1 cellular context compared by ENCODE assay signal in the genomic region with DNA sequence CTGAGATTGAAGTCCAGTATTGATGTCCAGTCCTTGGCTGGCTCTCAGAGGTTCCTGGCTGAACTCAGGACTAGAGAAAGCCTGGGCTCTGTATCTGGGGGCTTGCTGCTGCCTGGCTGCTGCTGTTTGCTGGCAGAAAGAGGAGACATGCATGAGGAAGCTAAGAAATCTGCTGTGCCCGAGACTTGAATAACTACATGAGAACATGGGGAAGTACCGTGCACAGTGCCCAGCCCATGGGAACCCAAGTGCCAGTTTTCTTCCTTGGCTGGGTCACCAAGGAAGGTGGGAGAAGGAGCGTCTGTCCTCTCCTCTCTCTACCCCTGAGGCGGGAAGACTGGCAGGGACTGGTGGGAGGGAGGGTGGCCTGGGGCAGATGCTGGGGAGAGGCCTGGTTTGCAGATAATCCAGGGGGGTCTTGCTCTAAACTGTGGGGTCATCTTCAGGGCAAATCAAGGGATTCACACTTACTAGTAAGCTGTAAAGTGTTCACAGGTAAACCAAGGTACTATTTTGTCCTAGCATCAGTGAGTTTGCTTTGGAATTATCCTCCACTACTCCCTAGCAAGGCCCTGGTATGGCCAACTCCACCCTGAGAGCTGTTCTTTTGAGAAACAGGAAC.
TF ChIP-seq lines count a peak whose summit lies in the region.

No MANE protein-coding gene starts in this region.

TF ChIP-seq in GM12878, 131 proteins besides CTCF, POLR2A, EP300 and RAD21:
- TF ChIP-seq IKZF2 (IDR thresholded peaks at IDR 0.05): 0 out of 4 replicates have a peak, but pooled peaks of 1 of the 2 experiments have one; percentile 10
- TF ChIP-seq NRF1 (conservative IDR thresholded peaks at IDR 0.05; ENCODE audit: low read depth, low read length): no peak
- TF ChIP-seq ZBTB33 (IDR thresholded peaks at IDR 0.05): no peak
- TF ChIP-seq PAX5 (IDR thresholded peaks at IDR 0.05; ENCODE audit: borderline replicate concordance, low read depth, low read length): peak; percentile 40; the same call in 1 of the 2 replicates
- peak in 1 of 2 experiments; percentile 58; a peak in 2 of 4 replicates for TF ChIP-seq ETV6 (conservative IDR thresholded peaks at IDR 0.05 in 1 of 2, IDR thresholded peaks at IDR 0.05 in 1 of 2; ENCODE audit: borderline replicate concordance in 1 of 2, low read depth in 1 of 2)
- peak; percentile 13; the same call in 1 of the 2 replicates for TF ChIP-seq HDGF (IDR thresholded peaks at IDR 0.05)
TF ChIP-seq in GM12878: peak in this region for 4.
